ENCODE assay signal across 8 cellular contexts in genomic region chr6:84284428-84285033, GRCh38. TPM values are rescaled to one million over a fixed set of nuclear protein-coding genes. Genes with fewer than 3 reads are reported as not detected.
DNase-seq lines count a peak whose midpoint lies in the region; ATAC-seq and TF ChIP-seq lines count a peak whose summit lies in the region.

No MANE protein-coding gene starts in this region.

- H3K9ac ChIP-seq in SK-N-SH, result no peak overlapping the region

- WGBS in SK-N-SH (ENCODE audit: low lambda C conversion rate), result 44% methylated on average over 6 of the region's 6 CpGs

- no peaks in the 10 kb centered on the region for H3K9me2 ChIP-seq in SK-N-SH

- H2AFZ ChIP-seq in SK-N-SH (ENCODE audit: low read depth), result no peak overlapping the region

- CTCF ChIA-PET in SK-N-SH (lab: Yijun Ruan, JAX), result interaction anchor here (0.6 to 3.8 kb wide), 25 partner anchors 9 to 846 kb away, joined by 3 to 18 read pairs (median 3); no protein-coding TSS in a partner anchor

- TF ChIP-seq RAD21 in SK-N-SH (IDR thresholded peaks at IDR 0.05; ENCODE audit: low read length), result peak; percentile 84

- H3K27ac ChIP-seq in SK-N-SH (ENCODE audit: low read depth in 2 of 2, low read length in 1 of 2) (no peak overlapping the region), substantia nigra (ENCODE audit: low read depth, low read length, poor library complexity, severe bottlenecking) (no peak overlapping the region)

- TF ChIP-seq EP300 in SK-N-SH (IDR thresholded peaks at IDR 0.05; ENCODE audit: borderline replicate concordance in 1 of 2, low read depth in 1 of 2, low read length in 1 of 2), result no peak

- H4K20me1 ChIP-seq in SK-N-SH (ENCODE audit: insufficient read depth), result no peaks in the 10 kb centered on the region

- H3K4me2 ChIP-seq in SK-N-SH, result no peak overlapping the region

- H3K4me3 ChIP-seq in GM06990 (replicated peaks; ENCODE audit: low read depth, low read length) (no peak overlapping the region), HFF-Myc (replicated peaks; ENCODE audit: low read depth, low read length) (no peak overlapping the region), SK-N-SH (ENCODE audit: low read depth in 2 of 2, low read length in 1 of 2) (peak overlapping the region in 1 of 2 experiments; percentile 37; a peak in 1 of 4 replicates)

- H3K4me1 ChIP-seq in SK-N-SH (ENCODE audit: control insufficient read depth in 1 of 2, insufficient read depth in 2 of 2, low read depth in 1 of 2, low read length in 1 of 2), result no peaks in the 10 kb centered on the region; a peak in 1 of 4 replicates

- H3K27me3 ChIP-seq in GM06990 (replicated peaks; ENCODE audit: control insufficient read depth, insufficient read depth, low read length), result no peaks in the 10 kb centered on the region
- no peaks in the 10 kb centered on the region for H3K27me3 ChIP-seq in SK-N-SH (ENCODE audit: insufficient read depth)

- H3K79me2 ChIP-seq in SK-N-SH (ENCODE audit: insufficient read depth), result no peaks in the 10 kb centered on the region

- no peaks in the 10 kb centered on the region for H3K36me3 ChIP-seq in GM06990 (ENCODE audit: control insufficient read depth, insufficient read depth, low read length)
- H3K36me3 ChIP-seq in SK-N-SH (replicated peaks in 1 of 2; ENCODE audit: control insufficient read depth in 1 of 2, insufficient read depth in 2 of 2, low read length in 1 of 2), result no peaks in the 10 kb centered on the region

- DNase-seq in GM06990 (ENCODE audit: extremely low read depth, insufficient read length) (no peak), HFF-Myc (ENCODE audit: extremely low read depth, low read depth) (no peak), SK-N-SH (peak; percentile 50), kidney tubule cell (ENCODE audit: low spot score) (peak; percentile 6), substantia nigra (lab: John Stamatoyannopoulos, UW) (no peak)
- no peak for DNase-seq in central memory CD4-positive, alpha-beta T cell

- POLR2A ChIA-PET in SK-N-SH (lab: Yijun Ruan, JAX), result no interaction called here

- no peaks in the 10 kb centered on the region for H3F3A ChIP-seq in SK-N-SH (replicated peaks; ENCODE audit: insufficient read depth)

- ATAC-seq in HG02571 (IDR thresholded peaks at IDR 0.05; ENCODE audit: unreplicated experiment) (no peak), HG03460 (IDR thresholded peaks at IDR 0.05; ENCODE audit: unreplicated experiment) (no peak)

- H3K9me3 ChIP-seq in SK-N-SH, result no peaks in the 10 kb centered on the region

- TF ChIP-seq CTCF in GM06990 (IDR thresholded peaks at IDR 0.05; ENCODE audit: insufficient read depth, low read length, poor library complexity, severe bottlenecking), result peak; percentile 68
- TF ChIP-seq CTCF in HFF-Myc (IDR thresholded peaks at IDR 0.05; ENCODE audit: low read depth, low read length, missing control alignments), result peak; percentile 35
- peak; percentile 55 for TF ChIP-seq CTCF in SK-N-SH (IDR thresholded peaks at IDR 0.05)

TF ChIP-seq in SK-N-SH, 30 proteins besides CTCF, POLR2A, EP300 and RAD21:
- TF ChIP-seq SMC3 (IDR thresholded peaks at IDR 0.05; ENCODE audit: low read depth, low read length) (peak; percentile 65; the same call in 1 of the 2 replicates), FOSL2 (IDR thresholded peaks at IDR 0.05; ENCODE audit: borderline replicate concordance, low read depth) (no peak)

RNA-seq across cellular contexts. Expression of gene CEP162, which starts 57.1 kb away (rescaled TPM):
- 1.2 and 1.4 TPM in 2 replicates for polyA plus RNA-seq in SK-N-SH (2012; rRNA removed)
- polyA plus RNA-seq in SK-N-SH (2012; cell fraction: cytosol; rRNA removed), result 1.6 and 2.1 TPM in 2 replicates
- 1.0 and 3.2 TPM in 2 replicates for polyA plus RNA-seq in SK-N-SH (2012; cell fraction: nucleus; rRNA removed)

Comparison
In these comparisons a context has a peak if more than half of its experiments do, and no peak if none do; other contexts are left out.
1. DNase-seq: peak in SK-N-SH (single experiment) and kidney tubule cell (single experiment); none in GM06990 (single experiment), HFF-Myc (single experiment), central memory CD4-positive, alpha-beta T cell (single experiment) and substantia nigra (0 of 49).
2. Peak in every context shown above with its lines, with median percentiles within 50 percentile points of each other: CTCF ChIP-seq.